Comparison of ENCODE assay signal across 10 cellular contexts in genomic region chr16:84881702-84882521, GRCh38.
DNase-seq lines count a peak whose midpoint lies in the region; ATAC-seq and TF ChIP-seq lines count a peak whose summit lies in the region.
"Had no signal": no experiment of that assay in that cellular context is flagged by ENCODE, and none has a peak within 500 bp of the region (broad histone marks: within the 10 kb centered on the region; RNA-seq: fewer than 3 reads in every experiment).

No MANE protein-coding gene starts in this region.

- no peak for TF ChIP-seq POLR2A in transverse colon (IDR thresholded peaks at IDR 0.05)

- H3K27ac Mint-ChIP-seq in naive thymus-derived CD4-positive, alpha-beta T cell = no peak overlapping the region
- H3K27ac Mint-ChIP-seq: T-helper 17 cell had no signal

- no peaks in the 10 kb centered on the region for H3K27me3 ChIP-seq in transverse colon
- no peaks in the 10 kb centered on the region for H3K27me3 ChIP-seq in naive thymus-derived CD4-positive, alpha-beta T cell (ENCODE audit: control insufficient read depth in 2 of 2, insufficient read depth in 2 of 2, low read length in 2 of 2)

- H3K36me3 ChIP-seq in transverse colon = peaks cover 0 to 8% (median 2%) of the 10 kb centered on the region in 4 donors
- H3K36me3 ChIP-seq in naive thymus-derived CD4-positive, alpha-beta T cell (ENCODE audit: control insufficient read depth in 2 of 3, insufficient read depth in 3 of 3, low read length in 3 of 3) = no peaks in the 10 kb centered on the region

- H3K4me1 Mint-ChIP-seq in naive thymus-derived CD4-positive, alpha-beta T cell = peaks cover 0 to 8% (median 4%) of the 10 kb centered on the region in 7 donors

- H3K27me3 Mint-ChIP-seq in naive thymus-derived CD4-positive, alpha-beta T cell = peaks cover 0 to 15% (median 0%) of the 10 kb centered on the region in 5 donors

- TF ChIP-seq CTCF in HFF-Myc (IDR thresholded peaks at IDR 0.05; ENCODE audit: low read depth, low read length, missing control alignments) = no peak
- no peak for TF ChIP-seq CTCF in transverse colon (IDR thresholded peaks at IDR 0.05)

- in situ Hi-C loops in transverse colon (cut with MboI; ENCODE audit: low pct_ligation_motif_present in 1 of 4, low pct_unique_long_range_greater_than_20kb in 1 of 4, low sequenced_read_pairs in 3 of 4) = no loop called here

- WGBS in transverse colon (ENCODE audit: low coverage in 1 of 2), 2 donors = 77 to 91% methylated on average over 7 to 8 of the region's 8 CpGs

- no peaks in the 10 kb centered on the region for H3K9me3 ChIP-seq in transverse colon
- no peaks in the 10 kb centered on the region for H3K9me3 ChIP-seq in naive thymus-derived CD4-positive, alpha-beta T cell (ENCODE audit: control insufficient read depth in 2 of 3, low read length in 3 of 3)

- intact Hi-C loops in transverse colon (cut with DNase I; ENCODE audit: low total_unique reads) = no loop called here
- intact Hi-C loops in naive thymus-derived CD4-positive, alpha-beta T cell (cut with micrococcal nuclease) = no loop called here

- peak overlapping the region in 3 of 4 donors; percentile 58 to 64 (median 61) for H3K27ac ChIP-seq in transverse colon
- no peak overlapping the region for H3K27ac ChIP-seq in naive thymus-derived CD4-positive, alpha-beta T cell (ENCODE audit: low read depth, low read length)

- DNase-seq in HFF-Myc (ENCODE audit: extremely low read depth, low read depth) = peak; percentile 83
- DNase-seq in amniotic stem cell (lab: John Stamatoyannopoulos, UW) = peak; percentile 67
- DNase-seq in hepatic stellate cell (ENCODE audit: low spot score) = peak; percentile 88
- DNase-seq in transverse colon = no peak
- DNase-seq in OCI-M2 (lab: John Stamatoyannopoulos, UW; ENCODE audit: unreplicated experiment) = no peak
- no peak for DNase-seq in naive thymus-derived CD4-positive, alpha-beta T cell
- DNase-seq: activated CD8-positive, alpha-beta memory T cell treated with anti-CD3 and anti-CD28 coated beads, Interleukin-2, amount 50 U/mL, for 48 hours; NCI-H510A treated with DMSO at 0.1 percent for 48 hours; T-helper 17 cell had no signal

- POLR2A ChIA-PET in naive thymus-derived CD4-positive, alpha-beta T cell (lab: Charles Lee) = no interaction called here

- no peak for ATAC-seq in HG03342 (IDR thresholded peaks at IDR 0.05; ENCODE audit: unreplicated experiment)
- ATAC-seq in naive thymus-derived CD4-positive, alpha-beta T cell = no peak
- ATAC-seq: T-helper 17 cell had no signal

- TF ChIP-seq EP300 in transverse colon (IDR thresholded peaks at IDR 0.05; ENCODE audit: low read depth) = no peak

- peaks cover 0 to 5% (median 0%) of the 10 kb centered on the region in 11 donors for H3K9me3 Mint-ChIP-seq in naive thymus-derived CD4-positive, alpha-beta T cell

- no peak overlapping the region for H3K4me3 ChIP-seq in HFF-Myc (replicated peaks; ENCODE audit: low read depth, low read length)
- no peak overlapping the region for H3K4me3 ChIP-seq in transverse colon
- H3K4me3 ChIP-seq in naive thymus-derived CD4-positive, alpha-beta T cell (ENCODE audit: low read length) = no peak overlapping the region

- H3K4me1 ChIP-seq in transverse colon = peaks cover 0 to 5% (median 2%) of the 10 kb centered on the region in 4 donors
- peaks cover 0 to 6% of the 10 kb centered on the region in 2 donors for H3K4me1 ChIP-seq in naive thymus-derived CD4-positive, alpha-beta T cell (ENCODE audit: control insufficient read depth in 2 of 2, insufficient read depth in 2 of 2, low read length in 2 of 2)

- H3K4me3 Mint-ChIP-seq in naive thymus-derived CD4-positive, alpha-beta T cell = no peak overlapping the region
- H3K4me3 Mint-ChIP-seq: T-helper 17 cell had no signal

- peaks cover 0 to 10% (median 0%) of the 10 kb centered on the region in 5 donors for H3K36me3 Mint-ChIP-seq in naive thymus-derived CD4-positive, alpha-beta T cell

- CTCF ChIA-PET in naive thymus-derived CD4-positive, alpha-beta T cell (lab: Charles Lee) = no interaction called here

Comparison
In these comparisons a context has a peak if more than half of its experiments do, and no peak if none do; other contexts are left out.
1. DNase-seq: peak in HFF-Myc (single experiment), amniotic stem cell (single experiment) and hepatic stellate cell (single experiment); none in transverse colon (single experiment), OCI-M2 (single experiment) and naive thymus-derived CD4-positive, alpha-beta T cell (0 of 9).